In genomic region chr13:114101325-114101821, GRCh38 we compare ENCODE assay signal across 10 cellular contexts. TPM values are rescaled to one million over a fixed set of nuclear protein-coding genes. Genes with fewer than 3 reads are reported as not detected.
DNase-seq lines count a peak whose midpoint lies in the region; ATAC-seq and TF ChIP-seq lines count a peak whose summit lies in the region.
"Had no signal": no experiment of that assay in that cellular context is flagged by ENCODE, and none has a peak within 500 bp of the region (broad histone marks: within the 10 kb centered on the region; RNA-seq: fewer than 3 reads in every experiment).

No MANE protein-coding gene starts in this region.

- no peak for TF ChIP-seq POLR2A in transverse colon (IDR thresholded peaks at IDR 0.05)

- no peaks in the 10 kb centered on the region for H3K27me3 ChIP-seq in transverse colon

- 57% methylated on average over 15 of the region's 17 CpGs; no CpG with 5 or more reads in 1 of the 2 donors for WGBS in transverse colon (ENCODE audit: low coverage in 1 of 2), 2 donors

- H3K9me3 Mint-ChIP-seq in effector memory CD8-positive, alpha-beta T cell = no peaks in the 10 kb centered on the region
- no peaks in the 10 kb centered on the region for H3K9me3 Mint-ChIP-seq in naive B cell

- no peak for TF ChIP-seq EP300 in transverse colon (IDR thresholded peaks at IDR 0.05; ENCODE audit: low read depth)

- H3K36me3 Mint-ChIP-seq in effector memory CD8-positive, alpha-beta T cell (ENCODE audit: insufficient read depth) = peaks cover 70% of the 10 kb centered on the region
- H3K36me3 Mint-ChIP-seq in naive B cell = peaks cover 0 to 7% of the 10 kb centered on the region in 2 donors

- in situ Hi-C loops in transverse colon (cut with MboI; ENCODE audit: low pct_ligation_motif_present in 1 of 4, low pct_unique_long_range_greater_than_20kb in 1 of 4, low sequenced_read_pairs in 3 of 4) = no loop called here

- intact Hi-C loops in transverse colon (cut with DNase I; ENCODE audit: low total_unique reads) = no loop called here

- peak; percentile 29 for DNase-seq in activated CD4-positive, CD25-positive, alpha-beta regulatory T cell treated with anti-CD3 and anti-CD28 coated beads, Interleukin-2, amount 50 U/mL, for 72 hours
- DNase-seq in effector memory CD8-positive, alpha-beta T cell = no peak
- DNase-seq in naive B cell = no peak
- peak; percentile 23 for DNase-seq in transverse colon
- no peak for DNase-seq in central memory CD4-positive, alpha-beta T cell
- no peak for DNase-seq in activated CD4-positive, alpha-beta T cell treated with anti-CD3 and anti-CD28 coated beads, Interleukin-2, amount 50 U/mL, for 1 hour
- DNase-seq in left lobe of liver (ENCODE audit: low spot score) = no peak
- DNase-seq: GF-D8, NCI-H1105 treated with DMSO at 0.1 percent for 48 hours had no signal

- peaks cover 57 to 65% of the 10 kb centered on the region in 2 donors for H3K4me1 Mint-ChIP-seq in effector memory CD8-positive, alpha-beta T cell (ENCODE audit: low read depth in 2 of 2)
- H3K4me1 Mint-ChIP-seq in naive B cell = peaks cover 27 to 43% (median 28%) of the 10 kb centered on the region in 3 donors

- H3K27ac Mint-ChIP-seq in effector memory CD8-positive, alpha-beta T cell = peak overlapping the region; percentile 62 to 83
- H3K27ac Mint-ChIP-seq in naive B cell = peak overlapping the region in 4 of 6 donors; percentile 36 to 73 (median 65)

- peak overlapping the region; percentile 53 to 67 for H3K4me3 Mint-ChIP-seq in effector memory CD8-positive, alpha-beta T cell
- H3K4me3 Mint-ChIP-seq in naive B cell = no peak overlapping the region

- peaks cover 17 to 40% (median 22%) of the 10 kb centered on the region in 4 donors for H3K4me1 ChIP-seq in transverse colon

- no peak for TF ChIP-seq CTCF in transverse colon (IDR thresholded peaks at IDR 0.05)

- no peak for ATAC-seq in activated CD4-positive, CD25-positive, alpha-beta regulatory T cell treated with anti-CD3 and anti-CD28 coated beads, Interleukin-2, amount 50 U/mL, for 24 hours
- ATAC-seq in effector memory CD8-positive, alpha-beta T cell (replicated peaks) = no peak
- ATAC-seq in naive B cell (ENCODE audit: low read depth in 2 of 2) = no peak
- no peak for ATAC-seq in left lobe of liver

- peak overlapping the region; percentile 67 to 86 (median 68) for H3K27ac ChIP-seq in transverse colon

- H3K9me3 ChIP-seq in transverse colon = no peaks in the 10 kb centered on the region

- H3K4me3 ChIP-seq in transverse colon = no peak overlapping the region

- H3K36me3 ChIP-seq in transverse colon = no peaks in the 10 kb centered on the region

- no peaks in the 10 kb centered on the region for H3K27me3 Mint-ChIP-seq in effector memory CD8-positive, alpha-beta T cell
- H3K27me3 Mint-ChIP-seq in naive B cell = no peaks in the 10 kb centered on the region

RNA-seq across cellular contexts. Expression of gene RASA3, which starts 31.1 kb away (rescaled TPM):
- 10 to 100 TPM; 17.1 to 41.9 (median 28.8) TPM for polyA plus RNA-seq in naive B cell (ENCODE audit: low read depth in 6 of 6)
- 10 to 100 TPM in 1 of 4 donors, 1 to 10 TPM in 3; 4.4 to 15.6 (median 8.5) TPM for total RNA-seq in transverse colon
- total RNA-seq in left lobe of liver = 4.5 TPM

Comparison
In these comparisons a context has a peak if more than half of its experiments do, and no peak if none do; other contexts are left out.
1. DNase-seq: peak in activated CD4-positive, CD25-positive, alpha-beta regulatory T cell treated with anti-CD3 and anti-CD28 coated beads, Interleukin-2, amount 50 U/mL, for 72 hours (single experiment) and transverse colon (single experiment); none in effector memory CD8-positive, alpha-beta T cell (0 of 3), naive B cell (single experiment), central memory CD4-positive, alpha-beta T cell (single experiment), activated CD4-positive, alpha-beta T cell treated with anti-CD3 and anti-CD28 coated beads, Interleukin-2, amount 50 U/mL, for 1 hour (single experiment) and left lobe of liver (single experiment).
2. H3K4me3 Mint-ChIP-seq: peak in effector memory CD8-positive, alpha-beta T cell (2 of 2); none in naive B cell (0 of 8).